In genomic region chr5:171707441-171707790, GRCh38 we compare ENCODE assay signal across 30 cellular contexts.
"Had no signal": no experiment of that assay in that cellular context is flagged by ENCODE, and none has a peak within 500 bp of the region (broad histone marks: within the 10 kb centered on the region; RNA-seq: fewer than 3 reads in every experiment).

No MANE protein-coding gene starts in this region.

- H3K4me3 ChIP-seq: body of pancreas, mucosa of descending colon, sigmoid colon had no signal

- H3K27me3 Mint-ChIP-seq: activated B cell treated with CpG ODN at 0.5 μM for 24 hours had no signal

- H3K27ac ChIP-seq: body of pancreas, foreskin keratinocyte, sigmoid colon had no signal

- ATAC-seq: activated CD8-positive, alpha-beta memory T cell treated with anti-CD3 and anti-CD28 coated beads, Interleukin-2, amount 10 ng/mL, durations not matched to agents 7 days and 5 days; body of pancreas; foreskin keratinocyte; left colon; mucosa of descending colon; naive thymus-derived CD4-positive, alpha-beta T cell; stimulated activated naive B cell treated with anti-CD40 and anti-IgM and Interleukin-4, amounts not matched to agents 10 μg/mL and 1 μg/mL and 100 μg/mL, for 72 hours had no signal

- H3K9me3 ChIP-seq: body of pancreas, mucosa of descending colon had no signal

- H3K4me1 ChIP-seq: body of pancreas, foreskin keratinocyte, sigmoid colon had no signal

- H3K4me3 Mint-ChIP-seq: activated B cell treated with CpG ODN at 0.5 μM for 24 hours; activated CD4-positive, alpha-beta memory T cell treated with anti-CD3 and anti-CD28 coated beads for 36 hours; activated CD8-positive, alpha-beta memory T cell treated with anti-CD3 and anti-CD28 coated beads, Interleukin-2, amount 10 ng/mL, durations not matched to agents 7 days and 5 days; activated naive CD4-positive, alpha-beta T cell treated with anti-CD3 and anti-CD28 coated beads, Interleukin-2, amount 10 ng/mL, durations not matched to agents 7 days and 5 days; dendritic cell treated with granulocyte-macrophage colony-stimulating factor and Interleukin-4, amounts not matched to agents 40 ng/mL and 50 ng/mL, for 4 days; naive thymus-derived CD4-positive, alpha-beta T cell; neural crest cell; stimulated activated naive B cell treated with anti-CD40 and anti-IgM and Interleukin-4, amounts not matched to agents 10 μg/mL and 1 μg/mL and 100 μg/mL, for 72 hours had no signal

- H3K27ac Mint-ChIP-seq: activated B cell treated with CpG ODN at 0.5 μM for 24 hours; activated CD4-positive, alpha-beta memory T cell treated with anti-CD3 and anti-CD28 coated beads for 36 hours; activated CD8-positive, alpha-beta memory T cell treated with anti-CD3 and anti-CD28 coated beads, Interleukin-2, amount 10 ng/mL, durations not matched to agents 7 days and 5 days; activated naive CD4-positive, alpha-beta T cell treated with anti-CD3 and anti-CD28 coated beads, Interleukin-2, amount 10 ng/mL, durations not matched to agents 7 days and 5 days; dendritic cell treated with granulocyte-macrophage colony-stimulating factor and Interleukin-4, amounts not matched to agents 40 ng/mL and 50 ng/mL, for 4 days; naive thymus-derived CD4-positive, alpha-beta T cell; stimulated activated naive B cell treated with anti-CD40 and anti-IgM and Interleukin-4, amounts not matched to agents 10 μg/mL and 1 μg/mL and 100 μg/mL, for 72 hours had no signal

- FAIRE-seq: islet of Langerhans had no signal

- H3K36me3 Mint-ChIP-seq: activated CD4-positive, alpha-beta memory T cell treated with anti-CD3 and anti-CD28 coated beads for 36 hours; activated CD8-positive, alpha-beta memory T cell treated with anti-CD3 and anti-CD28 coated beads, Interleukin-2, amount 10 ng/mL, durations not matched to agents 7 days and 5 days; activated naive CD4-positive, alpha-beta T cell treated with anti-CD3 and anti-CD28 coated beads, Interleukin-2, amount 10 ng/mL, durations not matched to agents 7 days and 5 days; naive thymus-derived CD4-positive, alpha-beta T cell; stimulated activated naive B cell treated with anti-CD40 and anti-IgM and Interleukin-4, amounts not matched to agents 10 μg/mL and 1 μg/mL and 100 μg/mL, for 72 hours had no signal

- H3K36me3 ChIP-seq: sigmoid colon had no signal

- DNase-seq: activated B cell treated with CpG ODN at 0.5 μM for 24 hours; activated CD4-positive, alpha-beta memory T cell treated with anti-CD3 and anti-CD28 coated beads for 36 hours; activated CD4-positive, alpha-beta T cell treated with anti-CD3 and anti-CD28 coated beads for 48 hours; activated CD8-positive, alpha-beta memory T cell treated with anti-CD3 and anti-CD28 coated beads, Interleukin-2, amount 10 ng/mL, durations not matched to agents 7 days and 5 days; activated effector memory CD4-positive, alpha-beta T cell treated with anti-CD3 and anti-CD28 coated beads, Interleukin-2, amount 50 U/mL, for 16 hours; activated naive CD4-positive, alpha-beta T cell treated with anti-CD3 and anti-CD28 coated beads, Interleukin-2, amount 10 ng/mL, durations not matched to agents 7 days and 5 days; activated T-cell treated with anti-CD3 and anti-CD28 coated beads for 4 hours; amygdala; body of pancreas; effector CD4-positive, alpha-beta T cell; erythroblast; foreskin keratinocyte; glutamatergic neuron; hypothalamus; left colon; mesenchymal stem cell; mucosa of descending colon; naive thymus-derived CD4-positive, alpha-beta T cell; occipital lobe; posterior cingulate gyrus; retina; sigmoid colon; stimulated activated CD4-positive, alpha-beta T cell treated with anti-CD3 and anti-CD28 coated beads, Interleukin-2, amount 100 ng/mL, for 48 hours; stimulated activated CD8-positive, alpha-beta memory T cell treated with anti-CD3 and anti-CD28 coated beads, Interleukin-4, amount 100 ng/mL, for 48 hours; stimulated activated naive B cell treated with anti-CD40 and anti-IgM and Interleukin-4, amounts not matched to agents 10 μg/mL and 1 μg/mL and 100 μg/mL, for 72 hours; T1000; trophoblast cell had no signal

- H3K27me3 ChIP-seq: body of pancreas, sigmoid colon had no signal

- H3K4me1 Mint-ChIP-seq: activated B cell treated with CpG ODN at 0.5 μM for 24 hours; activated CD8-positive, alpha-beta memory T cell treated with anti-CD3 and anti-CD28 coated beads, Interleukin-2, amount 10 ng/mL, durations not matched to agents 7 days and 5 days; activated naive CD4-positive, alpha-beta T cell treated with anti-CD3 and anti-CD28 coated beads, Interleukin-2, amount 10 ng/mL, durations not matched to agents 7 days and 5 days; naive thymus-derived CD4-positive, alpha-beta T cell; stimulated activated naive B cell treated with anti-CD40 and anti-IgM and Interleukin-4, amounts not matched to agents 10 μg/mL and 1 μg/mL and 100 μg/mL, for 72 hours had no signal

- H3K9me3 Mint-ChIP-seq: activated B cell treated with CpG ODN at 0.5 μM for 24 hours; activated CD4-positive, alpha-beta memory T cell treated with anti-CD3 and anti-CD28 coated beads for 36 hours; activated naive CD4-positive, alpha-beta T cell treated with anti-CD3 and anti-CD28 coated beads, Interleukin-2, amount 10 ng/mL, durations not matched to agents 7 days and 5 days; dendritic cell treated with granulocyte-macrophage colony-stimulating factor and Interleukin-4, amounts not matched to agents 40 ng/mL and 50 ng/mL, for 4 days; stimulated activated naive B cell treated with anti-CD40 and anti-IgM and Interleukin-4, amounts not matched to agents 10 μg/mL and 1 μg/mL and 100 μg/mL, for 72 hours had no signal
